In genomic region chr12:56941299-56942017, GRCh38 we compare ENCODE assay signal across 8 cellular contexts. TPM values are rescaled to one million over a fixed set of nuclear protein-coding genes. Genes with fewer than 3 reads are reported as not detected.
DNase-seq lines count a peak whose midpoint lies in the region; ATAC-seq and TF ChIP-seq lines count a peak whose summit lies in the region.

No MANE protein-coding gene starts in this region.

- H3K36me3 ChIP-seq in gastrocnemius medialis: no peaks in the 10 kb centered on the region

- H3K4me3 ChIP-seq in epithelial cell of proximal tubule (ENCODE audit: low read depth, low read length) (no peak overlapping the region), gastrocnemius medialis (no peak overlapping the region)

- in situ Hi-C loops in gastrocnemius medialis (cut with MboI; ENCODE audit: low sequenced_read_pairs in 4 of 4): no loop called here

- H3K27ac ChIP-seq in gastrocnemius medialis: no peak overlapping the region
- H3K27ac ChIP-seq in substantia nigra (ENCODE audit: low read depth, low read length, poor library complexity, severe bottlenecking): no peak overlapping the region

- peaks cover 0 to 10% of the 10 kb centered on the region in 2 donors for H3K4me1 ChIP-seq in gastrocnemius medialis

- ATAC-seq in GM18511 (IDR thresholded peaks at IDR 0.05; ENCODE audit: unreplicated experiment): peak; percentile 91
- peak; percentile 61 to 75 for ATAC-seq in gastrocnemius medialis
- ATAC-seq in HG03354 (IDR thresholded peaks at IDR 0.05; ENCODE audit: poor library complexity, severe bottlenecking, unreplicated experiment): no peak

- intact Hi-C loops in gastrocnemius medialis (cut with DNase I; ENCODE audit: low total_unique reads): loop anchor here (5.0 kb wide), 1 partner anchor 81 kb away; no protein-coding TSS in a partner anchor

- TF ChIP-seq POLR2A in gastrocnemius medialis (IDR thresholded peaks at IDR 0.05): no peak

- peak; percentile 67 for DNase-seq in LHCN-M2 (ENCODE audit: low read depth)
- peak; percentile 27 for DNase-seq in epithelial cell of proximal tubule (ENCODE audit: low read depth)
- DNase-seq in gastrocnemius medialis: no peak
- no peak for DNase-seq in GM20000 (ENCODE audit: low spot score)
- DNase-seq in substantia nigra (lab: John Stamatoyannopoulos, UW): no peak
- no peak for DNase-seq in NCI-H524 (lab: John Stamatoyannopoulos, UW)

- no peaks in the 10 kb centered on the region for H3K27me3 ChIP-seq in gastrocnemius medialis

- TF ChIP-seq CTCF in epithelial cell of proximal tubule (conservative IDR thresholded peaks at IDR 0.05; ENCODE audit: low read depth, low read length) (no peak), gastrocnemius medialis (IDR thresholded peaks at IDR 0.05 in 4 of 5, conservative IDR thresholded peaks at IDR 0.05 in 1 of 5) (no peak), GM20000 (IDR thresholded peaks at IDR 0.05; ENCODE audit: extremely low read depth, missing control alignments) (no peak)

- H3K9me3 ChIP-seq in gastrocnemius medialis: no peaks in the 10 kb centered on the region

RNA-seq across cellular contexts. Expression of gene SDR9C7, which starts 7.2 kb away (rescaled TPM):
- total RNA-seq in LHCN-M2 (2014; rRNA removed) (not detected in 2 replicates), epithelial cell of proximal tubule (not detected in 2 replicates), gastrocnemius medialis (under 1 TPM in 1 of 4 donors, not detected in 3; 0.27 TPM)
- polyA plus RNA-seq in LHCN-M2 (2012): not detected

RNA-seq across cellular contexts. Expression of gene RDH16, which starts 15.9 kb away (rescaled TPM):
- total RNA-seq in LHCN-M2 (2014; rRNA removed): not detected in 2 replicates
- 0.02 TPM for polyA plus RNA-seq in LHCN-M2 (2012)
- 0.12 TPM in 1 of 2 replicates, not detected in the other for total RNA-seq in epithelial cell of proximal tubule
- total RNA-seq in gastrocnemius medialis: 1 to 10 TPM in 1 of 4 donors, under 1 TPM in 3; 0.56 to 1.1 (median 0.67) TPM

Comparison
In these comparisons a context has a peak if more than half of its experiments do, and no peak if none do; other contexts are left out.
1. DNase-seq: peak in LHCN-M2 (single experiment) and epithelial cell of proximal tubule (single experiment); none in gastrocnemius medialis (0 of 2), GM20000 (single experiment), substantia nigra (0 of 49) and NCI-H524 (0 of 2).